Comparison of ENCODE assay signal across 2 cellular contexts in the genomic region with DNA sequence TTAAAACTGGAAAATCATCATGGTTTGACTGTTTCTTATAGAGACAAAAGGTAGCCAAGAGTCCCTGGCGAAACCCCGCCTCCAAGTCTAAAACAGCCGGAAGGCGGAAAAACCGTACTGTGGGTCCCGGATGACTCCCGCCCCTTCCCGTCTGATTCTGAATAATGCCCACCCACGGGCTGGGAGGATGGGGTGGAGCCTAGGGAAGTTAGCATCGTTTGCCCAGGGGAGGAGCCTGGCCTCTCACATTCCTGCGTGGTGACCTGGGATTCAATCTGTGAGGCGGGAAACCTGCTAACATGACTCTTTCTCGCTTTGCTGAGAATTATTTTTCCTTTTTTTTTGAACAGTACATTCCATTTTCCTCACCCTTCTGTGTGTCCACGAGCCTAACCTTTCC.
A peak's percentile ranks its signal among the peaks of the same experiment; 100 is the strongest.
TF ChIP-seq lines count a peak whose summit lies in the region.

No MANE protein-coding gene starts in this region.

TF ChIP-seq in HEK293, 187 proteins besides CTCF, POLR2A, EP300 and RAD21:
- no peak for TF ChIP-seq ZNF354C (tag by site-specific recombination; IDR thresholded peaks at IDR 0.05; ENCODE audit: borderline replicate concordance, low read depth)
- TF ChIP-seq SP2 (tag by site-specific recombination; IDR thresholded peaks at IDR 0.05), result 0 out of 2 replicates have a peak, but pooled peaks have one; percentile 13
TF ChIP-seq in HEK293: peak in this region for 1.

TF ChIP-seq in H1, 55 proteins besides CTCF, POLR2A, EP300 and RAD21 (continued from another document):
- peak; percentile 47; the same call in 1 of the 2 replicates for TF ChIP-seq TEAD4 (IDR thresholded peaks at IDR 0.05; ENCODE audit: low read depth, low read length)
- no peak for TF ChIP-seq SP1 (IDR thresholded peaks at IDR 0.05; ENCODE audit: low read depth, low read length)
- TF ChIP-seq E2F6 (IDR thresholded peaks at IDR 0.05), result peak; percentile 74; the same call in 1 of the 2 replicates
